Comparison of ENCODE assay signal across 20 cellular contexts in genomic region chr17:6570731-6571465, GRCh38.
"Had no signal": no experiment of that assay in that cellular context is flagged by ENCODE, and none has a peak within 500 bp of the region (broad histone marks: within the 10 kb centered on the region; RNA-seq: fewer than 3 reads in every experiment).

No MANE protein-coding gene starts in this region.

- H3K36me3 ChIP-seq: gastrocnemius medialis, heart right ventricle, lower lobe of right lung, neutrophil had no signal

- H3K27ac ChIP-seq: body of pancreas, gastrocnemius medialis, heart right ventricle, lower lobe of right lung, neutrophil, skin epidermis had no signal

- H3K4me1 ChIP-seq: body of pancreas had no signal

- DNase-seq: activated CD4-positive, alpha-beta T cell treated with anti-CD3 and anti-CD28 coated beads, Interleukin-2, amount 10 ng/mL, durations not matched to agents 7 days and 5 days; activated CD4-positive, CD25-positive, alpha-beta regulatory T cell; activated CD8-positive, alpha-beta memory T cell treated with anti-CD3 and anti-CD28 coated beads, Interleukin-2, amount 50 U/mL, for 48 hours; activated naive CD8-positive, alpha-beta T cell treated with anti-CD3 and anti-CD28 coated beads for 36 hours; activated T-cell treated with anti-CD3 and anti-CD28 coated beads, Interleukin-2, amount 50 U/mL, for 72 hours; amygdala; body of pancreas; gastrocnemius medialis; heart right ventricle; left colon; lower lobe of right lung; midbrain; stimulated activated CD4-positive, alpha-beta T cell treated with anti-CD3 and anti-CD28 coated beads, Interleukin-15, amount 100 ng/mL, for 24 hours; stimulated activated CD4-positive, alpha-beta T cell treated with anti-CD3 and anti-CD28 coated beads, Interleukin-4, amount 100 ng/mL, for 1 hour; stimulated activated naive CD4-positive, alpha-beta T cell; T-helper 2 cell; trophoblast cell had no signal

- H3K27ac Mint-ChIP-seq: activated CD4-positive, alpha-beta T cell treated with anti-CD3 and anti-CD28 coated beads, Interleukin-2, amount 10 ng/mL, durations not matched to agents 7 days and 5 days; activated naive CD8-positive, alpha-beta T cell treated with anti-CD3 and anti-CD28 coated beads for 36 hours; activated T-cell treated with anti-CD3 and anti-CD28 coated beads, Interleukin-2, amount 50 U/mL, for 72 hours; dendritic cell treated with granulocyte-macrophage colony-stimulating factor and Interleukin-4, amounts not matched to agents 40 ng/mL and 50 ng/mL, for 4 days had no signal

- H3K9me3 ChIP-seq: body of pancreas, gastrocnemius medialis, heart right ventricle, lower lobe of right lung, neutrophil had no signal

- H3K27me3 Mint-ChIP-seq: activated CD4-positive, alpha-beta T cell treated with anti-CD3 and anti-CD28 coated beads, Interleukin-2, amount 10 ng/mL, durations not matched to agents 7 days and 5 days; activated naive CD8-positive, alpha-beta T cell treated with anti-CD3 and anti-CD28 coated beads for 36 hours had no signal

- H3K4me3 Mint-ChIP-seq: activated CD4-positive, alpha-beta T cell treated with anti-CD3 and anti-CD28 coated beads, Interleukin-2, amount 10 ng/mL, durations not matched to agents 7 days and 5 days; activated naive CD8-positive, alpha-beta T cell treated with anti-CD3 and anti-CD28 coated beads for 36 hours; activated T-cell treated with anti-CD3 and anti-CD28 coated beads, Interleukin-2, amount 50 U/mL, for 72 hours; dendritic cell treated with granulocyte-macrophage colony-stimulating factor and Interleukin-4, amounts not matched to agents 40 ng/mL and 50 ng/mL, for 4 days had no signal

- H3K9me3 Mint-ChIP-seq: activated CD4-positive, alpha-beta T cell treated with anti-CD3 and anti-CD28 coated beads, Interleukin-2, amount 10 ng/mL, durations not matched to agents 7 days and 5 days; activated naive CD8-positive, alpha-beta T cell treated with anti-CD3 and anti-CD28 coated beads for 36 hours; activated T-cell treated with anti-CD3 and anti-CD28 coated beads, Interleukin-2, amount 50 U/mL, for 72 hours; dendritic cell treated with granulocyte-macrophage colony-stimulating factor and Interleukin-4, amounts not matched to agents 40 ng/mL and 50 ng/mL, for 4 days had no signal

- H3K4me3 ChIP-seq: body of pancreas, gastrocnemius medialis, heart right ventricle, lower lobe of right lung, skin epidermis had no signal
